ENCODE assay signal across 8 cellular contexts in genomic region chr1:162633327-162633762, GRCh38. TPM values are rescaled to one million over a fixed set of nuclear protein-coding genes. Genes with fewer than 3 reads are reported as not detected.
DNase-seq lines count a peak whose midpoint lies in the region; ATAC-seq and TF ChIP-seq lines count a peak whose summit lies in the region.

No MANE protein-coding gene starts in this region.

- no peaks in the 10 kb centered on the region for H3K36me3 Mint-ChIP-seq in WTC11

- POLR2A ChIA-PET in WTC11 (lab: Charles Lee) = no interaction called here

- H3K4me3 ChIP-seq in BE2C (ENCODE audit: low read depth, low read length) = peak overlapping the region; percentile 94

- H3K27ac Mint-ChIP-seq in WTC11 = no peak overlapping the region

- no peaks in the 10 kb centered on the region for H3K9me3 Mint-ChIP-seq in WTC11

- peaks cover 21% of the 10 kb centered on the region for H3K4me1 Mint-ChIP-seq in WTC11

- peak; percentile 69 for ATAC-seq in GM21786 (IDR thresholded peaks at IDR 0.05; ENCODE audit: unreplicated experiment)
- ATAC-seq in WTC11 = peak; percentile 18; the same call in 1 of the 2 replicates
- ATAC-seq in HG03280 (IDR thresholded peaks at IDR 0.05; ENCODE audit: unreplicated experiment) = no peak

- DNase-seq in BE2C = peak; percentile 46
- no peak for DNase-seq in WTC11 (ENCODE audit: low spot score)
- DNase-seq in lung microvascular endothelial cell (ENCODE audit: low read depth in 2 of 2) = peak; percentile 59 to 63
- DNase-seq in T1000 (lab: John Stamatoyannopoulos, UW) = no peak
- no peak for DNase-seq in OCI-M2 (lab: John Stamatoyannopoulos, UW; ENCODE audit: unreplicated experiment)
- no peak for DNase-seq in GOT3 (lab: John Stamatoyannopoulos, UW)

- peaks cover 24% of the 10 kb centered on the region for H3K4me1 ChIP-seq in BE2C

- no peaks in the 10 kb centered on the region for H3K9me3 ChIP-seq in BE2C

- CTCF ChIA-PET in WTC11 (lab: Charles Lee) = interaction anchor here (0.5 to 0.7 kb wide), 2 partner anchors 63 to 596 kb away, joined by 3 to 5 read pairs; no protein-coding TSS in a partner anchor

- TF ChIP-seq CTCF in BE2C (IDR thresholded peaks at IDR 0.05; ENCODE audit: low read depth, low read length) = peak; percentile 43; the same call in 1 of the 2 replicates
- TF ChIP-seq CTCF in WTC11 (IDR thresholded peaks at IDR 0.05) = no peak

- H3K27me3 Mint-ChIP-seq in WTC11 (ENCODE audit: low read depth) = no peaks in the 10 kb centered on the region

- H3K27me3 ChIP-seq in BE2C = no peaks in the 10 kb centered on the region

- H3K4me3 Mint-ChIP-seq in WTC11 = no peak overlapping the region

- H3K36me3 ChIP-seq in BE2C = peaks cover 1% of the 10 kb centered on the region; the same call in 1 of the 2 replicates

TF ChIP-seq in WTC11, 78 proteins besides CTCF, POLR2A, EP300 and RAD21:
- TF ChIP-seq TEAD1 (CRISPR knock-in tag; IDR thresholded peaks at IDR 0.05) = no peak
- TF ChIP-seq, protein P1, sequence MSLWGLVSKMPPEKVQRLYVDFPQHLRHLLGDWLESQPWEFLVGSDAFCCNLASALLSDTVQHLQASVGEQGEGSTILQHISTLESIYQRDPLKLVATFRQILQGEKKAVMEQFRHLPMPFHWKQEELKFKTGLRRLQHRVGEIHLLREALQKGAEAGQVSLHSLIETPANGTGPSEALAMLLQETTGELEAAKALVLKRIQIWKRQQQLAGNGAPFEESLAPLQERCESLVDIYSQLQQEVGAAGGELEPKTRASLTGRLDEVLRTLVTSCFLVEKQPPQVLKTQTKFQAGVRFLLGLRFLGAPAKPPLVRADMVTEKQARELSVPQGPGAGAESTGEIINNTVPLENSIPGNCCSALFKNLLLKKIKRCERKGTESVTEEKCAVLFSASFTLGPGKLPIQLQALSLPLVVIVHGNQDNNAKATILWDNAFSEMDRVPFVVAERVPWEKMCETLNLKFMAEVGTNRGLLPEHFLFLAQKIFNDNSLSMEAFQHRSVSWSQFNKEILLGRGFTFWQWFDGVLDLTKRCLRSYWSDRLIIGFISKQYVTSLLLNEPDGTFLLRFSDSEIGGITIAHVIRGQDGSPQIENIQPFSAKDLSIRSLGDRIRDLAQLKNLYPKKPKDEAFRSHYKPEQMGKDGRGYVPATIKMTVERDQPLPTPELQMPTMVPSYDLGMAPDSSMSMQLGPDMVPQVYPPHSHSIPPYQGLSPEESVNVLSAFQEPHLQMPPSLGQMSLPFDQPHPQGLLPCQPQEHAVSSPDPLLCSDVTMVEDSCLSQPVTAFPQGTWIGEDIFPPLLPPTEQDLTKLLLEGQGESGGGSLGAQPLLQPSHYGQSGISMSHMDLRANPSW (CRISPR knock-in tag; conservative IDR thresholded peaks at IDR 0.05; ENCODE audit: low read depth) = no peak
- TF ChIP-seq MYBL2 (CRISPR knock-in tag; IDR thresholded peaks at IDR 0.05) = no peak
- TF ChIP-seq SMAD4 (CRISPR knock-in tag; IDR thresholded peaks at IDR 0.05) = no peak
- TF ChIP-seq ZNF416 (CRISPR knock-in tag; IDR thresholded peaks at IDR 0.05) = no peak
- TF ChIP-seq ZNF423 (CRISPR knock-in tag; IDR thresholded peaks at IDR 0.05) = no peak
- TF ChIP-seq E2F1 (CRISPR knock-in tag; IDR thresholded peaks at IDR 0.05) = no peak
- no peak for TF ChIP-seq ERG (CRISPR knock-in tag; IDR thresholded peaks at IDR 0.05)
- no peak for TF ChIP-seq JUN (CRISPR knock-in tag; IDR thresholded peaks at IDR 0.05)
- TF ChIP-seq, protein P2, sequence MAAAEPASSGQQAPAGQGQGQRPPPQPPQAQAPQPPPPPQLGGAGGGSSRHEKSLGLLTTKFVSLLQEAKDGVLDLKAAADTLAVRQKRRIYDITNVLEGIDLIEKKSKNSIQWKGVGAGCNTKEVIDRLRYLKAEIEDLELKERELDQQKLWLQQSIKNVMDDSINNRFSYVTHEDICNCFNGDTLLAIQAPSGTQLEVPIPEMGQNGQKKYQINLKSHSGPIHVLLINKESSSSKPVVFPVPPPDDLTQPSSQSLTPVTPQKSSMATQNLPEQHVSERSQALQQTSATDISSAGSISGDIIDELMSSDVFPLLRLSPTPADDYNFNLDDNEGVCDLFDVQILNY (CRISPR knock-in tag; IDR thresholded peaks at IDR 0.05) = no peak
- no peak for TF ChIP-seq NFYB (CRISPR knock-in tag; conservative IDR thresholded peaks at IDR 0.05; ENCODE audit: low read depth)
- TF ChIP-seq, protein P3, sequence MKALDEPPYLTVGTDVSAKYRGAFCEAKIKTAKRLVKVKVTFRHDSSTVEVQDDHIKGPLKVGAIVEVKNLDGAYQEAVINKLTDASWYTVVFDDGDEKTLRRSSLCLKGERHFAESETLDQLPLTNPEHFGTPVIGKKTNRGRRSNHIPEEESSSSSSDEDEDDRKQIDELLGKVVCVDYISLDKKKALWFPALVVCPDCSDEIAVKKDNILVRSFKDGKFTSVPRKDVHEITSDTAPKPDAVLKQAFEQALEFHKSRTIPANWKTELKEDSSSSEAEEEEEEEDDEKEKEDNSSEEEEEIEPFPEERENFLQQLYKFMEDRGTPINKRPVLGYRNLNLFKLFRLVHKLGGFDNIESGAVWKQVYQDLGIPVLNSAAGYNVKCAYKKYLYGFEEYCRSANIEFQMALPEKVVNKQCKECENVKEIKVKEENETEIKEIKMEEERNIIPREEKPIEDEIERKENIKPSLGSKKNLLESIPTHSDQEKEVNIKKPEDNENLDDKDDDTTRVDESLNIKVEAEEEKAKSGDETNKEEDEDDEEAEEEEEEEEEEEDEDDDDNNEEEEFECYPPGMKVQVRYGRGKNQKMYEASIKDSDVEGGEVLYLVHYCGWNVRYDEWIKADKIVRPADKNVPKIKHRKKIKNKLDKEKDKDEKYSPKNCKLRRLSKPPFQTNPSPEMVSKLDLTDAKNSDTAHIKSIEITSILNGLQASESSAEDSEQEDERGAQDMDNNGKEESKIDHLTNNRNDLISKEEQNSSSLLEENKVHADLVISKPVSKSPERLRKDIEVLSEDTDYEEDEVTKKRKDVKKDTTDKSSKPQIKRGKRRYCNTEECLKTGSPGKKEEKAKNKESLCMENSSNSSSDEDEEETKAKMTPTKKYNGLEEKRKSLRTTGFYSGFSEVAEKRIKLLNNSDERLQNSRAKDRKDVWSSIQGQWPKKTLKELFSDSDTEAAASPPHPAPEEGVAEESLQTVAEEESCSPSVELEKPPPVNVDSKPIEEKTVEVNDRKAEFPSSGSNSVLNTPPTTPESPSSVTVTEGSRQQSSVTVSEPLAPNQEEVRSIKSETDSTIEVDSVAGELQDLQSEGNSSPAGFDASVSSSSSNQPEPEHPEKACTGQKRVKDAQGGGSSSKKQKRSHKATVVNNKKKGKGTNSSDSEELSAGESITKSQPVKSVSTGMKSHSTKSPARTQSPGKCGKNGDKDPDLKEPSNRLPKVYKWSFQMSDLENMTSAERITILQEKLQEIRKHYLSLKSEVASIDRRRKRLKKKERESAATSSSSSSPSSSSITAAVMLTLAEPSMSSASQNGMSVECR (CRISPR knock-in tag; IDR thresholded peaks at IDR 0.05; ENCODE audit: borderline replicate concordance) = no peak
- TF ChIP-seq IRF2 (CRISPR knock-in tag; IDR thresholded peaks at IDR 0.05; ENCODE audit: borderline replicate concordance, low read depth) = no peak
- no peak for TF ChIP-seq MLX (CRISPR knock-in tag; IDR thresholded peaks at IDR 0.05)
- TF ChIP-seq ZNF121 (CRISPR knock-in tag; IDR thresholded peaks at IDR 0.05) = no peak
- TF ChIP-seq MXD4 (CRISPR knock-in tag; IDR thresholded peaks at IDR 0.05; ENCODE audit: borderline replicate concordance) = no peak

RNA-seq across cellular contexts. Expression of gene DDR2, which starts 1.1 kb away (rescaled TPM):
- 88.3 TPM for polyA plus RNA-seq in BE2C (2012; ENCODE audit: insufficient read depth, insufficient read length, low read depth)
- 0.34 to 0.85 TPM (median 0.46 TPM) in 3 replicates for total RNA-seq in WTC11 (2021)
- 3.4 and 9.2 TPM in 2 replicates for total RNA-seq in lung microvascular endothelial cell

Comparison
In these comparisons a context has a peak if more than half of its experiments do, and no peak if none do; other contexts are left out.
1. DNase-seq: peak in BE2C (single experiment) and lung microvascular endothelial cell (2 of 2); none in WTC11 (single experiment), T1000 (single experiment), OCI-M2 (single experiment) and GOT3 (single experiment).